ENCODE assay signal across 12 cellular contexts in genomic region chrX:103878466-103879151, GRCh38. TPM values are rescaled to one million over a fixed set of nuclear protein-coding genes. Genes with fewer than 3 reads are reported as not detected.
DNase-seq lines count a peak whose midpoint lies in the region; ATAC-seq and TF ChIP-seq lines count a peak whose summit lies in the region.
"Had no signal": no experiment of that assay in that cellular context is flagged by ENCODE, and none has a peak within 500 bp of the region (broad histone marks: within the 10 kb centered on the region; RNA-seq: fewer than 3 reads in every experiment).

No MANE protein-coding gene starts in this region.

- no peak overlapping the region for H2BK12ac ChIP-seq in mesenchymal stem cell (ENCODE audit: low read length in 2 of 2)

- no peak overlapping the region for H3K23ac ChIP-seq in mesenchymal stem cell (ENCODE audit: low read length in 2 of 2)

- no peaks in the 10 kb centered on the region for H3K36me3 Mint-ChIP-seq in endodermal cell (ENCODE audit: low read depth)
- no peaks in the 10 kb centered on the region for H3K36me3 Mint-ChIP-seq in activated T-cell treated with anti-CD3 and anti-CD28 coated beads, Interleukin-2, amount 50 U/mL, for 24 hours (ENCODE audit: low read depth)

- H3K27me3 ChIP-seq in endodermal cell (ENCODE audit: control insufficient read depth, insufficient read depth, low read length, poor library complexity, severe bottlenecking): no peaks in the 10 kb centered on the region
- H3K27me3 ChIP-seq in mesenchymal stem cell (ENCODE audit: control insufficient read depth in 1 of 2, insufficient read depth in 1 of 2, low read length in 2 of 2): peaks cover 0 to 5% of the 10 kb centered on the region in 2 experiments

- H3K14ac ChIP-seq in mesenchymal stem cell (ENCODE audit: low read length in 2 of 2): no peak overlapping the region

- H3K9me3 ChIP-seq in endodermal cell (ENCODE audit: control insufficient read depth, low read length) (no peaks in the 10 kb centered on the region), mesenchymal stem cell (ENCODE audit: control insufficient read depth, low read length) (no peaks in the 10 kb centered on the region)

- no peaks in the 10 kb centered on the region for H3K36me3 ChIP-seq in endodermal cell (ENCODE audit: control insufficient read depth, insufficient read depth, low read length)
- no peaks in the 10 kb centered on the region for H3K36me3 ChIP-seq in mesenchymal stem cell (ENCODE audit: control insufficient read depth in 1 of 2, insufficient read depth in 2 of 2, low read depth in 1 of 2, low read length in 2 of 2)

- no peak for TF ChIP-seq CTCF in endodermal cell (conservative IDR thresholded peaks at IDR 0.05)

- no peak overlapping the region for H3K4me2 ChIP-seq in mesenchymal stem cell (ENCODE audit: low read length, poor library complexity, severe bottlenecking)

- H3K9ac ChIP-seq in endodermal cell (ENCODE audit: extremely low read depth, low read length, poor library complexity, severe bottlenecking) (no peak overlapping the region), mesenchymal stem cell (ENCODE audit: low read length) (no peak overlapping the region)

- no peak overlapping the region for H3K27ac Mint-ChIP-seq in endodermal cell
- no peak overlapping the region for H3K27ac Mint-ChIP-seq in activated T-cell treated with anti-CD3 and anti-CD28 coated beads, Interleukin-2, amount 50 U/mL, for 24 hours
- H3K27ac Mint-ChIP-seq: activated T-helper 1 cell treated with anti-CD3 and anti-CD28 coated beads, Interleukin-12 subunit alpha, Interleukin-12 subunit beta, Interleukin-2, Interleukin-4 antibody, amounts not matched to agents 30 ng/mL and 10 ng/mL and 1 ng/mL, durations not matched to agents 14 hours and 24 hours and 36 hours; progenitor cell of endocrine pancreas had no signal

- H3K4me3 Mint-ChIP-seq in endodermal cell: no peak overlapping the region
- H3K4me3 Mint-ChIP-seq in activated T-cell treated with anti-CD3 and anti-CD28 coated beads, Interleukin-2, amount 50 U/mL, for 24 hours: no peak overlapping the region
- H3K4me3 Mint-ChIP-seq: activated T-helper 1 cell treated with anti-CD3 and anti-CD28 coated beads, Interleukin-12 subunit alpha, Interleukin-12 subunit beta, Interleukin-2, Interleukin-4 antibody, amounts not matched to agents 30 ng/mL and 10 ng/mL and 1 ng/mL, durations not matched to agents 14 hours and 24 hours and 36 hours had no signal

- H2BK120ac ChIP-seq in mesenchymal stem cell (ENCODE audit: low read depth, low read length): no peak overlapping the region

- H2BK5ac ChIP-seq in mesenchymal stem cell (ENCODE audit: low read depth, low read length, poor library complexity, severe bottlenecking): no peak overlapping the region

- no peak overlapping the region for H3K4ac ChIP-seq in mesenchymal stem cell (ENCODE audit: low read depth in 1 of 2, low read length in 2 of 2)

- H4K8ac ChIP-seq in mesenchymal stem cell (ENCODE audit: low read length): no peak overlapping the region

- peaks cover 10% of the 10 kb centered on the region for H3K9me3 Mint-ChIP-seq in endodermal cell
- H3K9me3 Mint-ChIP-seq in activated T-cell treated with anti-CD3 and anti-CD28 coated beads, Interleukin-2, amount 50 U/mL, for 24 hours: no peaks in the 10 kb centered on the region
- H3K9me3 Mint-ChIP-seq: activated T-helper 1 cell treated with anti-CD3 and anti-CD28 coated beads, Interleukin-12 subunit alpha, Interleukin-12 subunit beta, Interleukin-2, Interleukin-4 antibody, amounts not matched to agents 30 ng/mL and 10 ng/mL and 1 ng/mL, durations not matched to agents 14 hours and 24 hours and 36 hours had no signal

- H2BK15ac ChIP-seq in mesenchymal stem cell (ENCODE audit: low read depth, poor library complexity, severe bottlenecking): no peak overlapping the region

- no peak overlapping the region for H4K91ac ChIP-seq in mesenchymal stem cell (ENCODE audit: low read length)

- 92 to 100% methylated on average over 2 to 8 of the region's 8 CpGs for WGBS in endodermal cell (ENCODE audit: insufficient coverage in 1 of 2, insufficient read length in 1 of 2), 2 experiments
- WGBS in mesenchymal stem cell: 67% methylated on average over 6 of the region's 8 CpGs

- H3K4me1 Mint-ChIP-seq in endodermal cell: no peaks in the 10 kb centered on the region
- peaks cover 5% of the 10 kb centered on the region for H3K4me1 Mint-ChIP-seq in activated T-cell treated with anti-CD3 and anti-CD28 coated beads, Interleukin-2, amount 50 U/mL, for 24 hours (ENCODE audit: low read depth)

- H3K4me3 ChIP-seq in endodermal cell (ENCODE audit: low read length) (no peak overlapping the region), mesenchymal stem cell (ENCODE audit: insufficient read depth in 1 of 2, low read depth in 1 of 2, low read length in 2 of 2) (no peak overlapping the region)

- H2AK5ac ChIP-seq in mesenchymal stem cell (ENCODE audit: low read length, severe bottlenecking): no peak overlapping the region

- no peaks in the 10 kb centered on the region for H3K79me1 ChIP-seq in mesenchymal stem cell (replicated peaks; ENCODE audit: low read length, poor library complexity, severe bottlenecking)

- H3K4me1 ChIP-seq in endodermal cell (ENCODE audit: control insufficient read depth, insufficient read depth, low read length): no peaks in the 10 kb centered on the region
- no peaks in the 10 kb centered on the region for H3K4me1 ChIP-seq in mesenchymal stem cell (ENCODE audit: control insufficient read depth, insufficient read depth, low read depth, low read length)

- DNase-seq in COLO829 (ENCODE audit: low spot score) (peak; percentile 35), M059J (ENCODE audit: low read depth) (peak; percentile 93), endodermal cell (peak; percentile 57), mesenchymal stem cell (peak; percentile 60), SIG-M5 treated with dmso at 0.1 percent for 504 hours (lab: John Stamatoyannopoulos, UW; ENCODE audit: unreplicated experiment) (no peak)
- DNase-seq in activated T-cell treated with anti-CD3 and anti-CD28 coated beads, Interleukin-2, amount 50 U/mL, for 24 hours: no peak
- no peak for DNase-seq in stimulated activated CD4-positive, alpha-beta T cell treated with anti-CD3 and anti-CD28 coated beads, Interleukin-4, amount 100 ng/mL, for 1 hour
- DNase-seq: GOT3 had no signal

- H3K27ac ChIP-seq in endodermal cell (ENCODE audit: low read depth, low read length): no peak overlapping the region
- no peak overlapping the region for H3K27ac ChIP-seq in mesenchymal stem cell (ENCODE audit: low read length, poor library complexity, severe bottlenecking)
- H3K27ac ChIP-seq: VCaP had no signal

- H3K18ac ChIP-seq in mesenchymal stem cell (ENCODE audit: low read depth in 1 of 2, low read length in 2 of 2): no peak overlapping the region

- ATAC-seq in GM19463 (IDR thresholded peaks at IDR 0.05; ENCODE audit: unreplicated experiment): no peak

- H2AFZ ChIP-seq in mesenchymal stem cell (ENCODE audit: low read depth, low read length): no peak overlapping the region

- H3K27me3 Mint-ChIP-seq in endodermal cell (ENCODE audit: insufficient read depth): peaks cover 13% of the 10 kb centered on the region
- H3K27me3 Mint-ChIP-seq in activated T-cell treated with anti-CD3 and anti-CD28 coated beads, Interleukin-2, amount 50 U/mL, for 24 hours: peaks cover 25% of the 10 kb centered on the region
- H3K27me3 Mint-ChIP-seq: progenitor cell of endocrine pancreas had no signal

RNA-seq across cellular contexts. Expression of gene RAB9B, which starts 46.6 kb away (rescaled TPM):
- 3.2 and 5.5 TPM in 2 replicates for total RNA-seq in M059J (2014; rRNA removed; shearing (Covaris generic))
- total RNA-seq in endodermal cell: under 1 TPM; 0.42 to 0.64 TPM
- 2.0 TPM for polyA plus RNA-seq in endodermal cell (2013, experiment 1 of 2)
- 1.8 TPM for polyA plus RNA-seq in endodermal cell (2013, experiment 2 of 2)
- 0.33 TPM for polyA plus RNA-seq in mesenchymal stem cell (2013, experiment 1 of 2)
- 0.44 TPM for polyA plus RNA-seq in mesenchymal stem cell (2013, experiment 2 of 2)

Comparison
In these comparisons a context has a peak if more than half of its experiments do, and no peak if none do; other contexts are left out.
1. DNase-seq: peak in COLO829 (single experiment), M059J (single experiment), endodermal cell (single experiment) and mesenchymal stem cell (single experiment); none in activated T-cell treated with anti-CD3 and anti-CD28 coated beads, Interleukin-2, amount 50 U/mL, for 24 hours (single experiment), SIG-M5 treated with dmso at 0.1 percent for 504 hours (single experiment) and stimulated activated CD4-positive, alpha-beta T cell treated with anti-CD3 and anti-CD28 coated beads, Interleukin-4, amount 100 ng/mL, for 1 hour (single experiment).